Comparison of ENCODE assay signal across 8 cellular contexts in genomic region chr22:36028646-36029405, GRCh38. TPM values are rescaled to one million over a fixed set of nuclear protein-coding genes. Genes with fewer than 3 reads are reported as not detected.
DNase-seq lines count a peak whose midpoint lies in the region; TF ChIP-seq lines count a peak whose summit lies in the region.

RBFOX2 (minus strand) TSS chr22:36028824; CDS start chr22:36028425, 399 bp downstream.

- H3K36me3 Mint-ChIP-seq in progenitor cell of endocrine pancreas (ENCODE audit: insufficient read depth): peaks cover 8% of the 10 kb centered on the region

- H3K27me3 Mint-ChIP-seq in progenitor cell of endocrine pancreas: peaks cover 3% of the 10 kb centered on the region

- H3K4me1 ChIP-seq in right atrium auricular region: peaks cover 0 to 29% of the 10 kb centered on the region in 2 donors
- H3K4me1 ChIP-seq in transverse colon: peaks cover 6 to 43% (median 17%) of the 10 kb centered on the region in 4 donors

- DNase-seq in SIG-M5 treated with dmso at 0.1 percent for 504 hours (lab: John Stamatoyannopoulos, UW; ENCODE audit: unreplicated experiment): peak; percentile 88
- no peak for DNase-seq in SIG-M5 (lab: John Stamatoyannopoulos, UW)
- peak; percentile 67 for DNase-seq in NCI-H187 treated with DMSO at 0.1 percent for 48 hours (lab: John Stamatoyannopoulos, UW)
- peak; percentile 53 for DNase-seq in T-helper 9 cell
- peak; percentile 89 for DNase-seq in astrocyte of the cerebellum (ENCODE audit: low read depth)
- peak; percentile 98 for DNase-seq in right atrium auricular region (ENCODE audit: low spot score)
- peak; percentile 98 for DNase-seq in progenitor cell of endocrine pancreas (ENCODE audit: low spot score, unreplicated experiment)
- DNase-seq in transverse colon: peak; percentile 97

- H3K27ac ChIP-seq in right atrium auricular region (peak within 1 kb of the TSS; percentile 90 to 95), transverse colon (peak within 1 kb of the TSS; percentile 93 to 97 (median 94))

- peak; percentile 35 for TF ChIP-seq POLR2A in transverse colon (IDR thresholded peaks at IDR 0.05)

- in situ Hi-C loops in astrocyte of the cerebellum (cut with HindIII; ENCODE audit: low sequenced_read_pairs): no loop called here
- in situ Hi-C loops in transverse colon (cut with MboI; ENCODE audit: low pct_ligation_motif_present in 1 of 4, low pct_unique_long_range_greater_than_20kb in 1 of 4, low sequenced_read_pairs in 3 of 4): no loop called here

- TF ChIP-seq EP300 in transverse colon (IDR thresholded peaks at IDR 0.05; ENCODE audit: low read depth): no peak

- intact Hi-C loops in transverse colon (cut with DNase I; ENCODE audit: low total_unique reads): no loop called here

- no peaks in the 10 kb centered on the region for H3K9me3 ChIP-seq in right atrium auricular region
- no peaks in the 10 kb centered on the region for H3K9me3 ChIP-seq in transverse colon

- H3K27ac Mint-ChIP-seq in progenitor cell of endocrine pancreas: peak within 1 kb of the TSS; percentile 89

- H3K4me3 ChIP-seq in astrocyte of the cerebellum (ENCODE audit: low read depth, low read length) (peak within 1 kb of the TSS; percentile 92), right atrium auricular region (peak within 1 kb of the TSS; percentile 86 to 94), transverse colon (peak within 1 kb of the TSS; percentile 87 to 94 (median 92))

- H3K4me3 Mint-ChIP-seq in progenitor cell of endocrine pancreas (ENCODE audit: low read depth): peak within 1 kb of the TSS; percentile 89

- H3K36me3 ChIP-seq in right atrium auricular region (no peaks in the 10 kb centered on the region), transverse colon (no peaks in the 10 kb centered on the region)

- H3K4me1 Mint-ChIP-seq in progenitor cell of endocrine pancreas (ENCODE audit: low read depth): peaks cover 36% of the 10 kb centered on the region

- WGBS in transverse colon (ENCODE audit: low coverage in 1 of 2), 2 donors: 0% methylated on average over 31 of the region's 74 CpGs; no CpG with 5 or more reads in 1 of the 2 donors

- H3K27me3 ChIP-seq in right atrium auricular region: no peaks in the 10 kb centered on the region
- H3K27me3 ChIP-seq in transverse colon: no peaks in the 10 kb centered on the region

- TF ChIP-seq CTCF in astrocyte of the cerebellum (IDR thresholded peaks at IDR 0.05; ENCODE audit: low read depth, low read length, missing control alignments): no peak
- no peak for TF ChIP-seq CTCF in right atrium auricular region (IDR thresholded peaks at IDR 0.05)
- TF ChIP-seq CTCF in progenitor cell of endocrine pancreas (IDR thresholded peaks at IDR 0.05; ENCODE audit: unreplicated experiment): no peak
- TF ChIP-seq CTCF in transverse colon (IDR thresholded peaks at IDR 0.05): no peak

- no peaks in the 10 kb centered on the region for H3K9me3 Mint-ChIP-seq in progenitor cell of endocrine pancreas (ENCODE audit: low read depth)

RNA-seq across cellular contexts. Expression of gene RBFOX2, which starts in this region (rescaled TPM):
- 10 to 100 TPM; 81.8 to 86.0 TPM for total RNA-seq in right atrium auricular region
- 140 and 141 TPM in 2 replicates for total RNA-seq in progenitor cell of endocrine pancreas
- 10 to 100 TPM; 27.3 to 61.1 (median 43.1) TPM for total RNA-seq in transverse colon
